36 cellular contexts compared by ENCODE assay signal in genomic region chr15:78853500-78853899, GRCh38.
"Had no signal": no experiment of that assay in that cellular context is flagged by ENCODE, and none has a peak within 500 bp of the region (broad histone marks: within the 10 kb centered on the region; RNA-seq: fewer than 3 reads in every experiment).

No MANE protein-coding gene starts in this region.

- H3K9me3 Mint-ChIP-seq: activated CD4-positive, alpha-beta T cell treated with anti-CD3 and anti-CD28 coated beads, Interleukin-2, amount 10 ng/mL, durations not matched to agents 24 days and 14 days; activated CD8-positive, alpha-beta T cell treated with anti-CD3 and anti-CD28 coated beads for 36 hours; activated naive CD4-positive, alpha-beta T cell treated with anti-CD3 and anti-CD28 coated beads, Interleukin-2, amount 50 U/mL, for 24 hours; activated naive CD8-positive, alpha-beta T cell treated with anti-CD3 and anti-CD28 coated beads, Interleukin-2, amount 10 ng/mL, durations not matched to agents 7 days and 5 days; activated T-cell treated with anti-CD3 and anti-CD28 coated beads, Interleukin-2, amount 50 U/mL, for 72 hours; activated T-helper 2 cell treated with anti-CD3 and anti-CD28 coated beads, Interferon-gamma antibody, Interleukin-2, Interleukin-4, amounts not matched to agents 10 μg/mL and 5 μg/mL and 100 μg/mL, durations not matched to agents 14 hours and 24 hours and 36 hours had no signal

- H3K4me3 ChIP-seq: ascending aorta, PC-9 had no signal

- H3K27ac ChIP-seq: ascending aorta, KMS-11, PC-9, RWPE1, WERI-Rb-1 had no signal

- ATAC-seq: activated CD8-positive, alpha-beta T cell treated with anti-CD3 and anti-CD28 coated beads for 36 hours; activated T-cell treated with anti-CD3 and anti-CD28 coated beads, Interleukin-2, amount 50 U/mL, for 72 hours had no signal

- H3K36me3 Mint-ChIP-seq: activated naive CD4-positive, alpha-beta T cell treated with anti-CD3 and anti-CD28 coated beads, Interleukin-2, amount 50 U/mL, for 24 hours; activated naive CD8-positive, alpha-beta T cell treated with anti-CD3 and anti-CD28 coated beads, Interleukin-2, amount 10 ng/mL, durations not matched to agents 7 days and 5 days had no signal

- H3K27ac Mint-ChIP-seq: activated CD4-positive, alpha-beta T cell treated with anti-CD3 and anti-CD28 coated beads, Interleukin-2, amount 10 ng/mL, durations not matched to agents 24 days and 14 days; activated CD8-positive, alpha-beta T cell treated with anti-CD3 and anti-CD28 coated beads for 36 hours; activated naive CD4-positive, alpha-beta T cell treated with anti-CD3 and anti-CD28 coated beads, Interleukin-2, amount 50 U/mL, for 24 hours; activated naive CD8-positive, alpha-beta T cell treated with anti-CD3 and anti-CD28 coated beads, Interleukin-2, amount 10 ng/mL, durations not matched to agents 7 days and 5 days; activated T-cell treated with anti-CD3 and anti-CD28 coated beads, Interleukin-2, amount 50 U/mL, for 72 hours; activated T-helper 2 cell treated with anti-CD3 and anti-CD28 coated beads, Interferon-gamma antibody, Interleukin-2, Interleukin-4, amounts not matched to agents 10 μg/mL and 5 μg/mL and 100 μg/mL, durations not matched to agents 14 hours and 24 hours and 36 hours had no signal

- H3K27me3 ChIP-seq: ascending aorta had no signal

- H3K36me3 ChIP-seq: ascending aorta, WERI-Rb-1 had no signal

- DNase-seq: activated CD4-positive, alpha-beta T cell treated with anti-CD3 and anti-CD28 coated beads, Interleukin-2, amount 10 ng/mL, durations not matched to agents 24 days and 14 days; activated CD4-positive, alpha-beta T cell treated with anti-CD3 and anti-CD28 coated beads, Interleukin-2, amount 50 U/mL, for 4 hours; activated CD8-positive, alpha-beta T cell treated with anti-CD3 and anti-CD28 coated beads for 36 hours; activated gamma-delta T cell; activated naive CD4-positive, alpha-beta T cell treated with Interleukin-2 at 50 U/mL for 16 hours; activated naive CD8-positive, alpha-beta T cell treated with anti-CD3 and anti-CD28 coated beads, Interleukin-2, amount 10 ng/mL, durations not matched to agents 7 days and 5 days; activated T-cell treated with anti-CD3 and anti-CD28 coated beads, Interleukin-2, amount 50 U/mL, for 1 hour; activated T-cell treated with anti-CD3 and anti-CD28 coated beads, Interleukin-2, amount 50 U/mL, for 72 hours; amygdala; caudate nucleus; cerebellar nuclear complex; MM.1S; MV-4-11; NCI-H1092; NCI-H1417; NCI-H146; NCI-H187; NCI-H2029 treated with DMSO at 0.1 percent for 48 hours; NCI-H2107; NCI-H2171; NCI-H510A; NCI-H526; NCI-H748 treated with DMSO at 0.1 percent for 48 hours; NK-92 treated with Interleukin-12 subunit alpha and Interleukin-12 subunit beta, amount 100 ng/mL, for 24 hours; PC-9; Right ventricle myocardium superior; SW 1271; T-helper 1 cell; T-helper 2 cell; T-helper 9 cell; WERI-Rb-1 had no signal

- H3K27me3 Mint-ChIP-seq: activated CD8-positive, alpha-beta T cell treated with anti-CD3 and anti-CD28 coated beads for 36 hours; activated naive CD4-positive, alpha-beta T cell treated with anti-CD3 and anti-CD28 coated beads, Interleukin-2, amount 50 U/mL, for 24 hours had no signal

- H3K9me3 ChIP-seq: ascending aorta had no signal

- H3K4me1 Mint-ChIP-seq: activated naive CD8-positive, alpha-beta T cell treated with anti-CD3 and anti-CD28 coated beads, Interleukin-2, amount 10 ng/mL, durations not matched to agents 7 days and 5 days had no signal

- H3K4me3 Mint-ChIP-seq: activated CD4-positive, alpha-beta T cell treated with anti-CD3 and anti-CD28 coated beads, Interleukin-2, amount 10 ng/mL, durations not matched to agents 24 days and 14 days; activated CD8-positive, alpha-beta T cell treated with anti-CD3 and anti-CD28 coated beads for 36 hours; activated naive CD4-positive, alpha-beta T cell treated with anti-CD3 and anti-CD28 coated beads, Interleukin-2, amount 50 U/mL, for 24 hours; activated naive CD8-positive, alpha-beta T cell treated with anti-CD3 and anti-CD28 coated beads, Interleukin-2, amount 10 ng/mL, durations not matched to agents 7 days and 5 days; activated T-cell treated with anti-CD3 and anti-CD28 coated beads, Interleukin-2, amount 50 U/mL, for 72 hours had no signal
